ENCODE assay signal across 22 cellular contexts in genomic region chr20:19760371-19760721, GRCh38. TPM values are rescaled to one million over a fixed set of nuclear protein-coding genes. Genes with fewer than 3 reads are reported as not detected.
DNase-seq lines count a peak whose midpoint lies in the region; ATAC-seq, FAIRE-seq and TF ChIP-seq lines count a peak whose summit lies in the region.
"Had no signal": no experiment of that assay in that cellular context is flagged by ENCODE, and none has a peak within 500 bp of the region (broad histone marks: within the 10 kb centered on the region; RNA-seq: fewer than 3 reads in every experiment).

No MANE protein-coding gene starts in this region.

- ATAC-seq in heart right ventricle, result no peak
- no peak for ATAC-seq in left ventricle myocardium superior
- ATAC-seq in gastroesophageal sphincter, result no peak
- ATAC-seq in HG02970 (IDR thresholded peaks at IDR 0.05; ENCODE audit: low FRiP score, unreplicated experiment), result no peak
- no peak for ATAC-seq in stimulated activated naive CD8-positive, alpha-beta T cell treated with anti-CD3 and anti-CD28 coated beads, Interleukin-15, Interleukin-2, amounts not matched to agents 100 U/mL and 50 U/mL, for 24 hours
- ATAC-seq: activated T-cell treated with anti-CD3 and anti-CD28 coated beads, Interleukin-2, amount 50 U/mL, for 4 hours had no signal

- H2AK5ac ChIP-seq in trophoblast cell (ENCODE audit: low read length), result peak overlapping the region; percentile 85

- H2AFZ ChIP-seq in trophoblast cell (ENCODE audit: insufficient read depth, low read length, poor library complexity), result no peak overlapping the region

- peak overlapping the region; percentile 72 for H2BK12ac ChIP-seq in trophoblast cell (ENCODE audit: low read length)

- DNase-seq in heart right ventricle (no peak), left ventricle myocardium superior (no peak), trophoblast cell (no peak), vagina (ENCODE audit: extremely low spot score in 2 of 2) (no peak), GM12891 (ENCODE audit: insufficient read length, low spot score) (no peak)
- DNase-seq in stimulated activated naive CD8-positive, alpha-beta T cell treated with anti-CD3 and anti-CD28 coated beads, Interleukin-15, Interleukin-2, amounts not matched to agents 100 U/mL and 50 U/mL, for 24 hours, result no peak
- DNase-seq: activated CD4-positive, alpha-beta T cell treated with anti-CD3 and anti-CD28 coated beads, Interleukin-2, amount 10 ng/mL, durations not matched to agents 24 days and 14 days; activated naive CD8-positive, alpha-beta T cell treated with anti-CD3 and anti-CD28 coated beads, Interleukin-2, amount 10 ng/mL, durations not matched to agents 7 days and 5 days; activated T-cell treated with anti-CD3 and anti-CD28 coated beads, Interleukin-2, amount 50 U/mL, for 4 hours; CD4-positive, alpha-beta memory T cell; cerebellar nuclear complex; kidney glomerular epithelial cell; naive B cell; NCI-H1417 treated with DMSO at 0.1 percent for 48 hours; NCI-H2227 treated with DMSO at 0.1 percent for 48 hours; SJCRH30; stimulated activated CD4-positive, alpha-beta T cell treated with anti-CD3 and anti-CD28 coated beads, Interleukin-4, amount 100 ng/mL, for 4 hours; T1000 had no signal

- H3K79me2 ChIP-seq in trophoblast cell (ENCODE audit: control insufficient read depth, insufficient read depth, low read length, poor library complexity), result peaks cover 15% of the 10 kb centered on the region

- TF ChIP-seq CTCF in heart right ventricle (IDR thresholded peaks at IDR 0.05) (no peak), gastroesophageal sphincter (IDR thresholded peaks at IDR 0.05) (no peak), vagina (IDR thresholded peaks at IDR 0.05) (no peak)

- no peak for TF ChIP-seq EP300 in gastroesophageal sphincter (IDR thresholded peaks at IDR 0.05)

- H3K9me3 ChIP-seq in heart right ventricle, result no peaks in the 10 kb centered on the region
- H3K9me3 ChIP-seq in gastroesophageal sphincter, result no peaks in the 10 kb centered on the region
- H3K9me3 ChIP-seq in trophoblast cell (ENCODE audit: insufficient read depth, low read depth, low read length), result no peaks in the 10 kb centered on the region
- H3K9me3 ChIP-seq in vagina, result no peaks in the 10 kb centered on the region
- H3K9me3 ChIP-seq: SJCRH30 had no signal

- H4K12ac ChIP-seq in trophoblast cell (ENCODE audit: low read depth, low read length), result no peak overlapping the region

- no peak overlapping the region for H4K8ac ChIP-seq in trophoblast cell (ENCODE audit: low read depth, low read length)

- no peak overlapping the region for H3K4ac ChIP-seq in trophoblast cell (ENCODE audit: low read depth, low read length)

- peak overlapping the region; percentile 19 for H3K18ac ChIP-seq in trophoblast cell (ENCODE audit: low read length)

- no peak overlapping the region for H3K14ac ChIP-seq in trophoblast cell (ENCODE audit: low read length)

- H3K4me3 ChIP-seq in heart right ventricle, result no peak overlapping the region
- no peak overlapping the region for H3K4me3 ChIP-seq in gastroesophageal sphincter
- no peak overlapping the region for H3K4me3 ChIP-seq in trophoblast cell (ENCODE audit: low read depth, low read length)
- no peak overlapping the region for H3K4me3 ChIP-seq in vagina
- H3K4me3 ChIP-seq: SJCRH30 had no signal

- no peak overlapping the region for H3K9ac ChIP-seq in trophoblast cell (ENCODE audit: low read length)

- H3K36me3 ChIP-seq in heart right ventricle (peaks cover 0 to 9% (median 0%) of the 10 kb centered on the region in 9 donors), gastroesophageal sphincter (no peaks in the 10 kb centered on the region), trophoblast cell (ENCODE audit: control insufficient read depth in 1 of 2, insufficient read depth in 2 of 2, low read length in 2 of 2) (no peaks in the 10 kb centered on the region), vagina (no peaks in the 10 kb centered on the region)
- H3K36me3 ChIP-seq: SJCRH30 had no signal

- no peak overlapping the region for H3K23ac ChIP-seq in trophoblast cell (ENCODE audit: low read length)

- FAIRE-seq in GM12891 (lab: Jason Lieb, UNC), result no peak
- FAIRE-seq: A204.1, endothelial cell of umbilical vein had no signal

- H3K27me3 ChIP-seq in heart right ventricle (peaks cover 0 to 8% (median 0%) of the 10 kb centered on the region in 7 donors), gastroesophageal sphincter (no peaks in the 10 kb centered on the region), trophoblast cell (ENCODE audit: insufficient read depth, low read length) (no peaks in the 10 kb centered on the region), vagina (no peaks in the 10 kb centered on the region)
- H3K27me3 ChIP-seq: SJCRH30 had no signal

- peak overlapping the region in 9 of 10 donors; percentile 91 to 100 (median 94) for H3K27ac ChIP-seq in heart right ventricle
- H3K27ac ChIP-seq in gastroesophageal sphincter, result peak overlapping the region in 3 of 4 donors; percentile 53 to 93 (median 90)
- peak overlapping the region; percentile 90 for H3K27ac ChIP-seq in trophoblast cell (ENCODE audit: low read depth, low read length)
- H3K27ac ChIP-seq in vagina, result peak overlapping the region; percentile 96
- H3K27ac ChIP-seq: SJCRH30 had no signal

- H3K79me1 ChIP-seq in trophoblast cell (ENCODE audit: low read length), result peaks cover 31% of the 10 kb centered on the region

- no peak overlapping the region for H2BK5ac ChIP-seq in trophoblast cell (ENCODE audit: low read depth, low read length, poor library complexity)

- no peak overlapping the region for H2BK120ac ChIP-seq in trophoblast cell (ENCODE audit: insufficient read depth, low read length, poor library complexity)

- no peak overlapping the region for H3K4me2 ChIP-seq in trophoblast cell (ENCODE audit: low read length)

- intact Hi-C loops in heart right ventricle (cut with DNase I), result loop anchor here in 1 of 10 donors (2.0 kb wide), 1 partner anchor 24 kb away; no protein-coding TSS in a partner anchor
- intact Hi-C loops in left ventricle myocardium superior (cut with micrococcal nuclease), result no loop called here
- intact Hi-C loops in vagina (cut with DNase I), result no loop called here

- TF ChIP-seq POLR2A in gastroesophageal sphincter (IDR thresholded peaks at IDR 0.05), result no peak
- no peak for TF ChIP-seq POLR2A in vagina (IDR thresholded peaks at IDR 0.05)
- TF ChIP-seq POLR2A in GM12891 (IDR thresholded peaks at IDR 0.05; ENCODE audit: low read depth, low read length), result no peak

- 49 to 62% methylated on average over 3 of the region's 3 CpGs for WGBS in heart right ventricle, 2 donors
- 86 to 93% methylated on average over 1 to 3 of the region's 3 CpGs for WGBS in gastroesophageal sphincter (ENCODE audit: low coverage in 1 of 2), 2 donors
- WGBS in trophoblast cell (ENCODE audit: extremely low coverage, insufficient coverage, insufficient read length), result no CpG with 5 or more reads among the region's 3 CpGs

- no peak overlapping the region for H4K91ac ChIP-seq in trophoblast cell (ENCODE audit: low read depth, low read length)

- H3K4me1 ChIP-seq in heart right ventricle (peaks cover 15 to 69% (median 43%) of the 10 kb centered on the region in 9 donors), gastroesophageal sphincter (peaks cover 2 to 50% (median 18%) of the 10 kb centered on the region in 3 donors), trophoblast cell (ENCODE audit: control insufficient read depth in 1 of 2, insufficient read depth in 2 of 2, low read length in 2 of 2) (peaks cover 19 to 27% of the 10 kb centered on the region in 2 experiments), vagina (peaks cover 40% of the 10 kb centered on the region)
- H3K4me1 ChIP-seq: SJCRH30 had no signal

TF ChIP-seq in GM12891, 5 proteins besides CTCF, POLR2A, EP300 and RAD21:
- TF ChIP-seq PAX5 (IDR thresholded peaks at IDR 0.05; ENCODE audit: insufficient read depth, low read length, severe bottlenecking), result no peak
- no peak for TF ChIP-seq TAF1 (IDR thresholded peaks at IDR 0.05; ENCODE audit: low read depth, low read length)

RNA-seq across cellular contexts. Expression of gene RIN2, which starts 2.3 kb away (rescaled TPM):
- 10 to 100 TPM; 42.4 to 66.2 (median 60.6) TPM for total RNA-seq in heart right ventricle
- 10 to 100 TPM in 1 of 2 donors, 1 to 10 TPM in 1; 9.0 to 22.3 TPM for polyA plus RNA-seq in heart right ventricle
- total RNA-seq in left ventricle myocardium superior, result 64.0 TPM
- 10 to 100 TPM; 44.7 to 89.5 (median 54.8) TPM for total RNA-seq in gastroesophageal sphincter
- polyA plus RNA-seq in trophoblast cell (2013), result 16.5 and 17.0 TPM in 2 replicates
- total RNA-seq in vagina, result 86.9 TPM
- polyA plus RNA-seq in GM12891 (2012; ENCODE audit: low read depth, missing spikeins), result 0.40 TPM
- total RNA-seq: activated CD4-positive, alpha-beta T cell treated with anti-CD3 and anti-CD28 coated beads, Interleukin-2, amount 10 ng/mL, durations not matched to agents 24 days and 14 days had no signal
- polyA plus RNA-seq: CD4-positive, alpha-beta memory T cell had no signal
